ENCODE assay signal across 8 cellular contexts in the genomic region with DNA sequence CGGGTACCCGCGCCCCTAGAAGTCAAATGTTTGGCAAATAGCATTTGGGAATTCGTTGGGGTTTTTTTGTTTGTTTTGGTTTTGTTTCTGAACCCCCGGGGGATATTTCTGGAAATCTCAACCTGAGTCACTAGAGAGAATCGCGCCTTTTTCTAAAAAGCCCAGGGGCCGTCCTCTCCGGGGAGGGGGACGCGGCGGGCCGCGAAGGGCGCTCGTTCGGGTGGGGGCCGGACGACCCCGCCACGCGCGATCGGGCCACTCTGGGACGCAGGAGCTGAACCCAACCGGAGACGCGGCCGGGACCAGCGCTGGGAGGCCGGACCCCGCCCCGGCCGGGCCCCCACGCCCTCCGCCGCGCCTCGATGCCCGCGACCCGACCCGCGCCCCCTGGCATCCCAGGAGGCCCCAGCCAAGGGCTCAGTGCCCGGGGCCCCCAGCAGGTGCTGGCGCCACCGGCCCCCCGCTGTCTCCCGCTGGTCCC. TPM values are rescaled to one million over a fixed set of nuclear protein-coding genes. Genes with fewer than 3 reads are reported as not detected.
A peak's percentile ranks its signal among the peaks of the same experiment; 100 is the strongest.
DNase-seq lines count a peak whose midpoint lies in the region; ATAC-seq, FAIRE-seq and TF ChIP-seq lines count a peak whose summit lies in the region.

No MANE protein-coding gene starts in this region.

- H2AFZ ChIP-seq in SU-DHL-6 (ENCODE audit: low read depth, low read length, severe bottlenecking) = peak overlapping the region; percentile 38

- peak overlapping the region; percentile 60 for H3K9ac ChIP-seq in SU-DHL-6 (ENCODE audit: low read length)

- no peaks in the 10 kb centered on the region for H3K9me2 ChIP-seq in SU-DHL-6 (replicated peaks; ENCODE audit: insufficient read depth, low read length)

- no peak for FAIRE-seq in pancreas (lab: Jason Lieb, UNC)

- H3K4me1 ChIP-seq in HAP-1 (peaks cover 24% of the 10 kb centered on the region), pancreas (peaks cover 0 to 7% (median 2%) of the 10 kb centered on the region in 3 donors)

- no peaks in the 10 kb centered on the region for H3K36me3 ChIP-seq in HAP-1 (replicated peaks)
- no peaks in the 10 kb centered on the region for H3K36me3 ChIP-seq in SU-DHL-6 (ENCODE audit: low read length)
- no peaks in the 10 kb centered on the region for H3K36me3 ChIP-seq in pancreas

- ATAC-seq in pancreas = peak in 2 of 4 donors; percentile 6 to 38
- ATAC-seq in GM21447 (IDR thresholded peaks at IDR 0.05; ENCODE audit: unreplicated experiment) = no peak

- 0 out of 2 replicates have a peak, but pooled peaks cover 13% of the 10 kb centered on the region for H3F3A ChIP-seq in SU-DHL-6 (ENCODE audit: insufficient read depth)

- H3K4me3 ChIP-seq in HAP-1 (peak overlapping the region; percentile 34), SU-DHL-6 (ENCODE audit: insufficient read depth, low read length, poor library complexity, severe bottlenecking) (peak overlapping the region; percentile 49), pancreas (peak overlapping the region; percentile 55 to 79 (median 73))

- intact Hi-C loops in pancreas (cut with DNase I) = no loop called here

- H3K27me3 ChIP-seq in HAP-1 (ENCODE audit: low read depth) (no peaks in the 10 kb centered on the region), SU-DHL-6 (ENCODE audit: low read length) (no peaks in the 10 kb centered on the region), pancreas (no peaks in the 10 kb centered on the region)

- H3K27ac ChIP-seq in SU-DHL-6 (ENCODE audit: low read depth, low read length) (no peak overlapping the region), pancreas (peak overlapping the region; percentile 76 to 94 (median 91))

- TF ChIP-seq CTCF in SU-DHL-6 (IDR thresholded peaks at IDR 0.05; ENCODE audit: insufficient read depth, low read length, poor library complexity, severe bottlenecking) (no peak), pancreas (IDR thresholded peaks at IDR 0.05) (no peak)

- peak overlapping the region; percentile 58 for H3K4me2 ChIP-seq in SU-DHL-6 (ENCODE audit: low read depth, low read length, poor library complexity, severe bottlenecking)

- no peaks in the 10 kb centered on the region for H4K20me1 ChIP-seq in SU-DHL-6 (ENCODE audit: low read depth, low read length)

- in situ Hi-C loops in HAP-1 (cut with MboI; ENCODE audit: low sequenced_read_pairs) = no loop called here

- H3K79me2 ChIP-seq in SU-DHL-6 (ENCODE audit: insufficient read depth, low read length) = no peaks in the 10 kb centered on the region

- DNase-seq in EH (ENCODE audit: low read depth) = peak; percentile 29
- DNase-seq in HAP-1 (ENCODE audit: low spot score in 2 of 2) = no peak
- DNase-seq in fibroblast of peridontal ligament (ENCODE audit: extremely low read depth) = peak; percentile 27
- peak in 1 of 6 donors; percentile 74 for DNase-seq in pancreas
- DNase-seq in COLO668 (lab: John Stamatoyannopoulos, UW; ENCODE audit: unreplicated experiment) = no peak
- DNase-seq in Ammon's horn (ENCODE audit: low spot score) = no peak

- 1 to 2% methylated on average over 43 to 49 of the region's 49 CpGs for WGBS in pancreas, 2 donors

- H3K9me3 ChIP-seq in HAP-1 (no peaks in the 10 kb centered on the region), SU-DHL-6 (ENCODE audit: insufficient read depth, low read length) (no peaks in the 10 kb centered on the region), pancreas (no peaks in the 10 kb centered on the region)

RNA-seq across cellular contexts. Expression of a gene that starts 0.3 kb away (rescaled TPM):
- total RNA-seq in pancreas = 10 to 100 TPM; 26.9 to 85.3 (median 32.3) TPM
- 10 to 100 TPM; 17.6 to 37.3 TPM for polyA plus RNA-seq in pancreas

Comparison
In these comparisons a context has a peak if more than half of its experiments do, and no peak if none do; other contexts are left out.
1. DNase-seq: peak in EH (single experiment) and fibroblast of peridontal ligament (single experiment); none in HAP-1 (0 of 2), COLO668 (single experiment) and Ammon's horn (single experiment).
2. Peak in every context shown above with its lines, with median percentiles within 50 percentile points of each other: H3K4me3 ChIP-seq.